28 cellular contexts compared by ENCODE assay signal in the genomic region with DNA sequence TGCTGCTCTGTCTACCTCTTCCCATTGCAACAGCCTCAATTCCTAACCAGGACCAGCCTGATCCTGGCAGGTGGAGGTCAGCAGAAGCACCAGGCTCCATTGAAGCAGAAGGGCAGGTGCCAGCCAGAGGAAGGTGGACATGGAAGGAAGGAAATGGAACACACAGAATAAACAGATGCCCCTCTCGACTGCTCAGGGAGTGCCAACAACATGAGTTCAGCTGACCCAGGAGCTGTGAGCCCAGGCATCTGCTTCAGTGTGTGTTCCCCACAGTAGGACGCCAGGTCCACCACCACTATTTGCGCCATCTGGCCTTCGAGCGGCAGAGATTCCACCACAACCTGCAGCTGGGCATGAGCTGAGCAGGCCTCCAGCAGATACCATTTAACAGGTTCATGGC.
"Had no signal": no experiment of that assay in that cellular context is flagged by ENCODE, and none has a peak within 500 bp of the region (broad histone marks: within the 10 kb centered on the region; RNA-seq: fewer than 3 reads in every experiment).

No MANE protein-coding gene starts in this region.

- DNase-seq: activated B cell treated with CpG ODN at 0.5 μM for 24 hours; activated CD4-positive, alpha-beta memory T cell treated with anti-CD3 and anti-CD28 coated beads for 36 hours; activated CD4-positive, alpha-beta T cell treated with anti-CD3 and anti-CD28 coated beads for 48 hours; activated CD4-positive, alpha-beta T cell treated with anti-CD3 and anti-CD28 coated beads, Interleukin-2, amount 50 U/mL, for 1 hour; activated CD8-positive, alpha-beta memory T cell treated with anti-CD3 and anti-CD28 coated beads for 24 hours; activated effector memory CD4-positive, alpha-beta T cell treated with Interleukin-2 at 50 U/mL for 16 hours; activated gamma-delta T cell treated with Interleukin-2 at 50 U/mL for 16 hours; activated naive CD4-positive, alpha-beta T cell treated with anti-CD3 and anti-CD28 coated beads, Interleukin-2, amount 50 U/mL, for 16 hours; activated naive CD4-positive, alpha-beta T cell treated with Interleukin-2 at 50 U/mL for 16 hours; activated T-cell treated with anti-CD3 and anti-CD28 coated beads, Interleukin-2, amount 50 U/mL, for 4 hours; amniotic stem cell; aorta; body of pancreas; cortex of kidney; dermis blood vessel endothelial cell; effector CD4-positive, alpha-beta T cell; effector memory CD8-positive, alpha-beta T cell; erythroblast; foreskin keratinocyte; gastrocnemius medialis; glutamatergic neuron; heart left ventricle; T-helper 1 cell; T-helper 17 cell; T1000; WERI-Rb-1 had no signal

- H3K27me3 ChIP-seq: body of pancreas, esophagus muscularis mucosa, foreskin keratinocyte, gastrocnemius medialis, heart left ventricle had no signal

- H3K4me3 ChIP-seq: body of pancreas, esophagus muscularis mucosa, gastrocnemius medialis, heart left ventricle had no signal

- H3K27ac ChIP-seq: body of pancreas, esophagus muscularis mucosa, foreskin keratinocyte, gastrocnemius medialis, heart left ventricle, WERI-Rb-1 had no signal

- H3K36me3 ChIP-seq: esophagus muscularis mucosa, gastrocnemius medialis, heart left ventricle, WERI-Rb-1 had no signal

- H3K4me1 ChIP-seq: body of pancreas, esophagus muscularis mucosa, foreskin keratinocyte, heart left ventricle had no signal

- FAIRE-seq: colon had no signal

- H3K9me3 ChIP-seq: body of pancreas, esophagus muscularis mucosa, gastrocnemius medialis, heart left ventricle had no signal
